In the genomic region with DNA sequence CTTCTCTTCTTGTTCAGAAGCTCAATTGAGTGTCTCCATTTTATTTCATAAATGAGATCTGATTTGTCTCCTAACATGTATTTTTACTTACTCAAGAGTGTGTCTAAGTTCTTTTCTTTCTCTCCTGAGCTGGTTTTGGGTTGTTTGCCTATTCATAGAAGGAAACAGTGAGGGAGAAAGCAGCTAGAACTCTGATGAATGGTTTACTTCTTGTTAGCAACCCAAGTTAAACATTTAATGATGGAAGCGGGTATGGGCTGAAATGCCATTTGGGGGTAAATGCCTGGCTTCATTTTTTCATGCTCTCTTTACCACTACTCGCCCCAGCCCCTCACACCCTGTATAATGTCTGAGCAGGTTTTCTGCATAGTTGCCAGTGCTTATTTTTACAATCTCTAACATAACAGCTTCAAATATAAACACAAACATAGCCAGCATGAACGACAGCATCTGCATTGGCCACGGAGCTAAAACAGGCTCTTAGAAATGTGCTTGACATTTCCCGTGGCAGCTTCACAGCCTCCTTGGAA, we compare ENCODE assay signal across 15 cellular contexts.
DNase-seq lines count a peak whose midpoint lies in the region; ATAC-seq, FAIRE-seq and TF ChIP-seq lines count a peak whose summit lies in the region.
"Had no signal": no experiment of that assay in that cellular context is flagged by ENCODE, and none has a peak within 500 bp of the region (broad histone marks: within the 10 kb centered on the region; RNA-seq: fewer than 3 reads in every experiment).

No MANE protein-coding gene starts in this region.

- no peaks in the 10 kb centered on the region for H3K9me1 ChIP-seq in IMR-90 (ENCODE audit: insufficient read depth, low read length)

- H3K4me3 Mint-ChIP-seq in astrocyte (ENCODE audit: unreplicated experiment) = no peak overlapping the region
- no peak overlapping the region for H3K4me3 Mint-ChIP-seq in activated CD8-positive, alpha-beta T cell treated with anti-CD3 and anti-CD28 coated beads, Interleukin-2, amount 10 ng/mL, durations not matched to agents 7 days and 5 days
- H3K4me3 Mint-ChIP-seq: CD4-positive, alpha-beta T cell had no signal

- H3K9me3 Mint-ChIP-seq in astrocyte (ENCODE audit: unreplicated experiment) = peaks cover 9% of the 10 kb centered on the region
- no peaks in the 10 kb centered on the region for H3K9me3 Mint-ChIP-seq in activated CD8-positive, alpha-beta T cell treated with anti-CD3 and anti-CD28 coated beads, Interleukin-2, amount 10 ng/mL, durations not matched to agents 7 days and 5 days (ENCODE audit: insufficient read depth)

- H4K91ac ChIP-seq in IMR-90 (ENCODE audit: insufficient read depth, low read depth, low read length) (no peak overlapping the region), mesenchymal stem cell (ENCODE audit: low read length) (no peak overlapping the region)

- no peak overlapping the region for H2BK12ac ChIP-seq in mesenchymal stem cell (ENCODE audit: low read length in 2 of 2)

- H3K56ac ChIP-seq in IMR-90 (ENCODE audit: extremely low read depth, insufficient read depth, low read length) = no peak overlapping the region

- H3K4me3 ChIP-seq in IMR-90 (ENCODE audit: insufficient read depth, low read depth, low read length) (no peak overlapping the region), astrocyte (ENCODE audit: insufficient read depth, low read depth, low read length) (no peak overlapping the region), mesenchymal stem cell (ENCODE audit: insufficient read depth in 1 of 2, low read depth in 1 of 2, low read length in 2 of 2) (no peak overlapping the region), uterus (no peak overlapping the region)

- H3K27ac ChIP-seq in IMR-90 (ENCODE audit: insufficient read depth, low read length) = no peak overlapping the region
- no peak overlapping the region for H3K27ac ChIP-seq in astrocyte (ENCODE audit: low read depth, low read length)
- peak overlapping the region; percentile 90 for H3K27ac ChIP-seq in mesenchymal stem cell (ENCODE audit: low read length, poor library complexity, severe bottlenecking)
- H3K27ac ChIP-seq in uterus = no peak overlapping the region

- peaks cover 2% of the 10 kb centered on the region for H3K36me3 Mint-ChIP-seq in astrocyte (ENCODE audit: low read depth, unreplicated experiment)
- no peaks in the 10 kb centered on the region for H3K36me3 Mint-ChIP-seq in activated CD8-positive, alpha-beta T cell treated with anti-CD3 and anti-CD28 coated beads, Interleukin-2, amount 10 ng/mL, durations not matched to agents 7 days and 5 days (ENCODE audit: low read depth)

- TF ChIP-seq POLR2A in IMR-90 (IDR thresholded peaks at IDR 0.05; ENCODE audit: low read depth, low read length) = no peak
- no peak for TF ChIP-seq POLR2A in uterus (IDR thresholded peaks at IDR 0.05)

- H3K9ac ChIP-seq in IMR-90 (ENCODE audit: low read depth, low read length) = no peak overlapping the region
- no peak overlapping the region for H3K9ac ChIP-seq in astrocyte (ENCODE audit: low read length)
- H3K9ac ChIP-seq in mesenchymal stem cell (ENCODE audit: low read length) = no peak overlapping the region

- no peak overlapping the region for H3K4ac ChIP-seq in IMR-90 (ENCODE audit: low read depth, low read length)
- H3K4ac ChIP-seq in mesenchymal stem cell (ENCODE audit: low read depth in 1 of 2, low read length in 2 of 2) = no peak overlapping the region

- intact Hi-C loops in IMR-90 (cut with micrococcal nuclease) (no loop called here), uterus (cut with DNase I; ENCODE audit: low total_unique reads) (no loop called here)

- FAIRE-seq in astrocyte (lab: Jason Lieb, UNC) = peak; percentile 52
- FAIRE-seq: H1 had no signal

- peaks cover 30% of the 10 kb centered on the region for H3K4me1 Mint-ChIP-seq in astrocyte (ENCODE audit: low read depth, unreplicated experiment)
- H3K4me1 Mint-ChIP-seq in activated CD8-positive, alpha-beta T cell treated with anti-CD3 and anti-CD28 coated beads, Interleukin-2, amount 10 ng/mL, durations not matched to agents 7 days and 5 days (ENCODE audit: low read depth) = no peaks in the 10 kb centered on the region

- peaks cover 8% of the 10 kb centered on the region for H3K9me3 ChIP-seq in IMR-90 (ENCODE audit: control insufficient read depth, insufficient read depth, low read length)
- H3K9me3 ChIP-seq in astrocyte (ENCODE audit: insufficient read depth, low read depth, low read length) = no peaks in the 10 kb centered on the region
- H3K9me3 ChIP-seq in mesenchymal stem cell (ENCODE audit: control insufficient read depth, low read length) = peaks cover 5% of the 10 kb centered on the region
- H3K9me3 ChIP-seq in uterus = no peaks in the 10 kb centered on the region

- H3K36me3 ChIP-seq in IMR-90 (ENCODE audit: control insufficient read depth, insufficient read depth, low read length) (no peaks in the 10 kb centered on the region; the same call in 1 of the 2 replicates), astrocyte (ENCODE audit: insufficient read depth, low read length) (no peaks in the 10 kb centered on the region), mesenchymal stem cell (ENCODE audit: control insufficient read depth in 1 of 2, insufficient read depth in 2 of 2, low read depth in 1 of 2, low read length in 2 of 2) (peaks cover 0 to 3% of the 10 kb centered on the region in 2 experiments), uterus (no peaks in the 10 kb centered on the region)

- DNase-seq in Caki2 (ENCODE audit: low read depth) = peak; percentile 80
- DNase-seq in IMR-90 = no peak
- no peak for DNase-seq in astrocyte (ENCODE audit: low read depth)
- no peak for DNase-seq in mesenchymal stem cell
- no peak for DNase-seq in activated CD8-positive, alpha-beta T cell treated with anti-CD3 and anti-CD28 coated beads, Interleukin-2, amount 10 ng/mL, durations not matched to agents 7 days and 5 days
- DNase-seq in uterus = no peak
- DNase-seq: CD4-positive, alpha-beta T cell; EL; KBM-7; NCI-H1048; NCI-H345; SHP77 treated with DMSO at 0.1 percent for 48 hours had no signal

- H2BK5ac ChIP-seq in IMR-90 (ENCODE audit: low read depth, low read length, poor library complexity, severe bottlenecking) (no peak overlapping the region), mesenchymal stem cell (ENCODE audit: low read depth, low read length, poor library complexity, severe bottlenecking) (peak overlapping the region; percentile 95)

- ATAC-seq in IMR-90 (ENCODE audit: low read depth) = no peak
- no peak for ATAC-seq in HG03457 (IDR thresholded peaks at IDR 0.05; ENCODE audit: unreplicated experiment)
- no peak for ATAC-seq in activated CD4-positive, CD25-positive, alpha-beta regulatory T cell treated with anti-CD3 and anti-CD28 coated beads, Interleukin-2, amount 50 U/mL, for 24 hours
- no peak for ATAC-seq in activated CD8-positive, alpha-beta T cell treated with anti-CD3 and anti-CD28 coated beads, Interleukin-2, amount 10 ng/mL, durations not matched to agents 7 days and 5 days

- H3K4me1 ChIP-seq in IMR-90 (ENCODE audit: control insufficient read depth, insufficient read depth, low read length) (peaks cover 7% of the 10 kb centered on the region), astrocyte (ENCODE audit: insufficient read depth, low read length) (peaks cover 21% of the 10 kb centered on the region), mesenchymal stem cell (ENCODE audit: control insufficient read depth, insufficient read depth, low read depth, low read length) (peaks cover 10% of the 10 kb centered on the region), uterus (peaks cover 0 to 5% of the 10 kb centered on the region in 2 donors)

- H2AK5ac ChIP-seq in IMR-90 (ENCODE audit: low read depth, low read length) (no peak overlapping the region), mesenchymal stem cell (ENCODE audit: low read length, severe bottlenecking) (peak overlapping the region; percentile 99)

- H2AFZ ChIP-seq in IMR-90 (replicated peaks; ENCODE audit: low read length, poor library complexity) (peak overlapping the region; percentile 34), astrocyte (ENCODE audit: low read depth, low read length) (no peak overlapping the region), mesenchymal stem cell (ENCODE audit: low read depth, low read length) (no peak overlapping the region)

- H4K8ac ChIP-seq in IMR-90 (ENCODE audit: low read depth in 2 of 2, low read length in 2 of 2) (no peak overlapping the region), mesenchymal stem cell (ENCODE audit: low read length) (no peak overlapping the region)

- H3K18ac ChIP-seq in IMR-90 (ENCODE audit: low read depth, low read length) (no peak overlapping the region), mesenchymal stem cell (ENCODE audit: low read depth in 1 of 2, low read length in 2 of 2) (no peak overlapping the region)

- WGBS in IMR-90 (ENCODE audit: extremely low coverage in 2 of 2, insufficient read length in 1 of 2), 2 experiments = no CpG with 5 or more reads among the region's 5 CpGs
- 34% methylated on average over 5 of the region's 5 CpGs for WGBS in mesenchymal stem cell

- dilution Hi-C loops in IMR-90 (cut with HindIII; ENCODE audit: low sequenced_read_pairs, unreplicated experiment) = no loop called here

- no peak overlapping the region for H3K23ac ChIP-seq in IMR-90 (ENCODE audit: low read depth, low read length)
- no peak overlapping the region for H3K23ac ChIP-seq in mesenchymal stem cell (ENCODE audit: low read length in 2 of 2)

- in situ Hi-C loops in Caki2 (cut with HindIII; ENCODE audit: low pct_unique_long_range_greater_than_20kb, low sequenced_read_pairs) (no loop called here), IMR-90 (cut with MboI; ENCODE audit: low sequenced_read_pairs) (no loop called here)

- no peak for TF ChIP-seq CTCF in IMR-90 (conservative IDR thresholded peaks at IDR 0.05; ENCODE audit: low read depth, low read length)
- TF ChIP-seq CTCF in astrocyte (IDR thresholded peaks at IDR 0.05; ENCODE audit: insufficient read depth, low read depth, low read length) = no peak
- TF ChIP-seq CTCF in uterus (IDR thresholded peaks at IDR 0.05) = no peak

- no peak overlapping the region for H4K5ac ChIP-seq in IMR-90 (ENCODE audit: low read depth, low read length)

- POLR2A ChIA-PET in IMR-90 (lab: Charles Lee; ENCODE audit: unreplicated experiment) = interaction anchor here (0.6 kb wide), 1 partner anchor 13 kb away, joined by 7 read pairs; no protein-coding TSS in a partner anchor
- POLR2A ChIA-PET in activated CD8-positive, alpha-beta T cell treated with anti-CD3 and anti-CD28 coated beads, Interleukin-2, amount 10 ng/mL, durations not matched to agents 7 days and 5 days (lab: Charles Lee) = interaction anchor here (0.6 kb wide), 1 partner anchor 31 kb away, joined by 3 read pairs; no protein-coding TSS in a partner anchor

- H2AK9ac ChIP-seq in IMR-90 (replicated peaks; ENCODE audit: low read depth, low read length, poor library complexity) = no peak overlapping the region

- H3K27me3 Mint-ChIP-seq in astrocyte (ENCODE audit: low read depth, unreplicated experiment) = no peaks in the 10 kb centered on the region
- peaks cover 4% of the 10 kb centered on the region for H3K27me3 Mint-ChIP-seq in activated CD8-positive, alpha-beta T cell treated with anti-CD3 and anti-CD28 coated beads, Interleukin-2, amount 10 ng/mL, durations not matched to agents 7 days and 5 days (ENCODE audit: low read depth)

- H3K4me2 ChIP-seq in IMR-90 (ENCODE audit: low read depth, low read length) = peak overlapping the region; percentile 12; the same call in 1 of the 2 replicates
- peak overlapping the region; percentile 3 for H3K4me2 ChIP-seq in astrocyte (ENCODE audit: low read length)
- H3K4me2 ChIP-seq in mesenchymal stem cell (ENCODE audit: low read length, poor library complexity, severe bottlenecking) = peak overlapping the region; percentile 12

- H3K79me1 ChIP-seq in IMR-90 (ENCODE audit: low read depth in 1 of 2, low read length in 2 of 2) (no peaks in the 10 kb centered on the region), mesenchymal stem cell (replicated peaks; ENCODE audit: low read length, poor library complexity, severe bottlenecking) (peaks cover 2% of the 10 kb centered on the region)

- no peak overlapping the region for H2BK20ac ChIP-seq in IMR-90 (ENCODE audit: low read depth, low read length)

- H2BK15ac ChIP-seq in IMR-90 (ENCODE audit: low read depth, low read length) = no peak overlapping the region
- H2BK15ac ChIP-seq in mesenchymal stem cell (ENCODE audit: low read depth, poor library complexity, severe bottlenecking) = no peak overlapping the region

- no peak overlapping the region for H3K27ac Mint-ChIP-seq in astrocyte (ENCODE audit: unreplicated experiment)
- no peak overlapping the region for H3K27ac Mint-ChIP-seq in activated CD8-positive, alpha-beta T cell treated with anti-CD3 and anti-CD28 coated beads, Interleukin-2, amount 10 ng/mL, durations not matched to agents 7 days and 5 days
- H3K27ac Mint-ChIP-seq: CD4-positive, alpha-beta T cell had no signal

- no peaks in the 10 kb centered on the region for H3K79me2 ChIP-seq in astrocyte (ENCODE audit: insufficient read depth, low read length)

- H2BK120ac ChIP-seq in IMR-90 (ENCODE audit: low read depth, low read length) (no peak overlapping the region), mesenchymal stem cell (ENCODE audit: low read depth, low read length) (no peak overlapping the region)

- no peak overlapping the region for H3K14ac ChIP-seq in IMR-90 (replicated peaks; ENCODE audit: low read depth, low read length)
- no peak overlapping the region for H3K14ac ChIP-seq in mesenchymal stem cell (ENCODE audit: low read length in 2 of 2)

- BruUV-seq in IMR-90 (replicated peaks; lab: Mats Ljungman, UMichigan) = no TSS peak

- CTCF ChIA-PET in IMR-90 (lab: Yijun Ruan, JAX) = interaction anchor here (1.0 kb wide), 1 partner anchor 702 kb away, joined by 5 read pairs; no protein-coding TSS in a partner anchor
- CTCF ChIA-PET in activated CD8-positive, alpha-beta T cell treated with anti-CD3 and anti-CD28 coated beads, Interleukin-2, amount 10 ng/mL, durations not matched to agents 7 days and 5 days (lab: Charles Lee) = no interaction called here

- no peak for TF ChIP-seq RAD21 in IMR-90 (IDR thresholded peaks at IDR 0.05; ENCODE audit: low read length)

- H3K27me3 ChIP-seq in IMR-90 (ENCODE audit: control insufficient read depth, insufficient read depth, low read length) (no peaks in the 10 kb centered on the region; the same call in 1 of the 2 replicates), astrocyte (ENCODE audit: insufficient read depth, low read length) (no peaks in the 10 kb centered on the region), mesenchymal stem cell (ENCODE audit: control insufficient read depth in 1 of 2, insufficient read depth in 1 of 2, low read length in 2 of 2) (peaks cover 0 to 12% of the 10 kb centered on the region in 2 experiments), uterus (no peaks in the 10 kb centered on the region)

- H4K20me1 ChIP-seq in IMR-90 (ENCODE audit: insufficient read depth, low read length) (no peaks in the 10 kb centered on the region), astrocyte (ENCODE audit: insufficient read depth, low read length) (no peaks in the 10 kb centered on the region)
